In genomic region chr2:60316381-60317028, GRCh38 we compare ENCODE assay signal across 18 cellular contexts.
DNase-seq lines count a peak whose midpoint lies in the region; ATAC-seq, FAIRE-seq and TF ChIP-seq lines count a peak whose summit lies in the region.
"Had no signal": no experiment of that assay in that cellular context is flagged by ENCODE, and none has a peak within 500 bp of the region (broad histone marks: within the 10 kb centered on the region; RNA-seq: fewer than 3 reads in every experiment).

No MANE protein-coding gene starts in this region.

- H3K9me3 ChIP-seq in Peyer's patch (no peaks in the 10 kb centered on the region), small intestine (ENCODE audit: control insufficient read depth, low read depth) (no peaks in the 10 kb centered on the region), uterus (no peaks in the 10 kb centered on the region)
- H3K9me3 ChIP-seq: pancreas, suprapubic skin had no signal

- ATAC-seq in GM19324 (IDR thresholded peaks at IDR 0.05; ENCODE audit: low FRiP score, unreplicated experiment) (peak; percentile 42), left colon (peak; percentile 69)
- ATAC-seq in effector memory CD8-positive, alpha-beta T cell (replicated peaks): no peak
- ATAC-seq in stimulated activated effector memory CD8-positive, alpha-beta T cell treated with anti-CD3 and anti-CD28 coated beads, Interleukin-12 subunit alpha, Interleukin-12 subunit beta, amount 100 ng/mL, for 72 hours: no peak
- ATAC-seq: SK-N-SH treated with all-trans-retinoic acid at 6 μM for 48 hours had no signal

- DNase-seq in Peyer's patch (peak; percentile 55 to 68 (median 68)), left colon (no peak), small intestine (peak; percentile 71), uterus (no peak), KG1 (lab: John Stamatoyannopoulos, UW) (no peak)
- no peak for DNase-seq in effector memory CD8-positive, alpha-beta T cell
- no peak for DNase-seq in stimulated activated effector memory CD8-positive, alpha-beta T cell treated with anti-CD3 and anti-CD28 coated beads, Interleukin-12 subunit alpha, Interleukin-12 subunit beta, amount 100 ng/mL, for 72 hours (ENCODE audit: low spot score in 2 of 2)
- DNase-seq: activated CD4-positive, alpha-beta T cell treated with anti-CD3 and anti-CD28 coated beads, Interleukin-2, amount 10 ng/mL, durations not matched to agents 7 days and 5 days; activated naive CD4-positive, alpha-beta T cell; aorta; NCI-H2081 treated with DMSO at 0.1 percent for 48 hours; stimulated activated CD4-positive, alpha-beta T cell treated with anti-CD3 and anti-CD28 coated beads, Interleukin-4, amount 100 ng/mL, for 24 hours had no signal

- peaks cover 0 to 8% (median 4%) of the 10 kb centered on the region in 4 donors for H3K4me1 ChIP-seq in Peyer's patch
- H3K4me1 ChIP-seq in small intestine (ENCODE audit: control insufficient read depth in 2 of 2, insufficient read depth in 1 of 2, low read depth in 1 of 2, low read length in 1 of 2): peaks cover 0 to 3% of the 10 kb centered on the region in 2 donors
- no peaks in the 10 kb centered on the region for H3K4me1 ChIP-seq in uterus
- H3K4me1 ChIP-seq: suprapubic skin had no signal

- no peak overlapping the region for H3K4me3 Mint-ChIP-seq in effector memory CD8-positive, alpha-beta T cell
- H3K4me3 Mint-ChIP-seq in stimulated activated effector memory CD8-positive, alpha-beta T cell treated with anti-CD3 and anti-CD28 coated beads, Interleukin-12 subunit alpha, Interleukin-12 subunit beta, amount 100 ng/mL, for 72 hours: no peak overlapping the region
- H3K4me3 Mint-ChIP-seq: activated CD4-positive, alpha-beta T cell treated with anti-CD3 and anti-CD28 coated beads, Interleukin-2, amount 10 ng/mL, durations not matched to agents 7 days and 5 days had no signal

- H3K36me3 Mint-ChIP-seq in effector memory CD8-positive, alpha-beta T cell (ENCODE audit: insufficient read depth): no peaks in the 10 kb centered on the region
- H3K36me3 Mint-ChIP-seq in stimulated activated effector memory CD8-positive, alpha-beta T cell treated with anti-CD3 and anti-CD28 coated beads, Interleukin-12 subunit alpha, Interleukin-12 subunit beta, amount 100 ng/mL, for 72 hours: no peaks in the 10 kb centered on the region

- H3K9me3 Mint-ChIP-seq in effector memory CD8-positive, alpha-beta T cell: no peaks in the 10 kb centered on the region
- no peaks in the 10 kb centered on the region for H3K9me3 Mint-ChIP-seq in stimulated activated effector memory CD8-positive, alpha-beta T cell treated with anti-CD3 and anti-CD28 coated beads, Interleukin-12 subunit alpha, Interleukin-12 subunit beta, amount 100 ng/mL, for 72 hours
- H3K9me3 Mint-ChIP-seq: activated CD4-positive, alpha-beta T cell treated with anti-CD3 and anti-CD28 coated beads, Interleukin-2, amount 10 ng/mL, durations not matched to agents 7 days and 5 days had no signal

- no peak for TF ChIP-seq CTCF in Peyer's patch (IDR thresholded peaks at IDR 0.05)
- TF ChIP-seq CTCF in uterus (IDR thresholded peaks at IDR 0.05): no peak

- FAIRE-seq in small intestine (lab: Jason Lieb, UNC): no peak
- FAIRE-seq: pancreas, RCC 7860, TTC549 had no signal

- H3K27me3 ChIP-seq in Peyer's patch (no peaks in the 10 kb centered on the region), small intestine (ENCODE audit: control insufficient read depth in 2 of 2, insufficient read depth in 2 of 2, low read length in 2 of 2) (no peaks in the 10 kb centered on the region), uterus (no peaks in the 10 kb centered on the region)
- H3K27me3 ChIP-seq: pancreas, suprapubic skin had no signal

- H3K27ac ChIP-seq in Peyer's patch (peak overlapping the region in 2 of 4 donors; percentile 32 to 64), small intestine (ENCODE audit: low read depth in 1 of 2, low read length in 1 of 2) (no peak overlapping the region), uterus (no peak overlapping the region)
- H3K27ac ChIP-seq: pancreas, suprapubic skin had no signal

- H3K4me3 ChIP-seq in Peyer's patch (no peak overlapping the region), small intestine (ENCODE audit: low read depth in 1 of 2, low read length in 2 of 2) (no peak overlapping the region), uterus (no peak overlapping the region)
- H3K4me3 ChIP-seq: pancreas, suprapubic skin had no signal

- intact Hi-C loops in left colon (cut with DNase I, micrococcal nuclease): no loop called here
- intact Hi-C loops in uterus (cut with DNase I; ENCODE audit: low total_unique reads): no loop called here

- H3K36me3 ChIP-seq in Peyer's patch (no peaks in the 10 kb centered on the region), small intestine (ENCODE audit: control insufficient read depth in 2 of 2, insufficient read depth in 2 of 2, low read length in 2 of 2) (no peaks in the 10 kb centered on the region), uterus (no peaks in the 10 kb centered on the region)
- H3K36me3 ChIP-seq: pancreas, suprapubic skin had no signal

- no peak overlapping the region for H3K27ac Mint-ChIP-seq in effector memory CD8-positive, alpha-beta T cell
- no peak overlapping the region for H3K27ac Mint-ChIP-seq in stimulated activated effector memory CD8-positive, alpha-beta T cell treated with anti-CD3 and anti-CD28 coated beads, Interleukin-12 subunit alpha, Interleukin-12 subunit beta, amount 100 ng/mL, for 72 hours
- H3K27ac Mint-ChIP-seq: activated CD4-positive, alpha-beta T cell treated with anti-CD3 and anti-CD28 coated beads, Interleukin-2, amount 10 ng/mL, durations not matched to agents 7 days and 5 days had no signal

- peaks cover 0 to 2% of the 10 kb centered on the region in 2 donors for H3K4me1 Mint-ChIP-seq in effector memory CD8-positive, alpha-beta T cell (ENCODE audit: low read depth in 2 of 2)
- H3K4me1 Mint-ChIP-seq in stimulated activated effector memory CD8-positive, alpha-beta T cell treated with anti-CD3 and anti-CD28 coated beads, Interleukin-12 subunit alpha, Interleukin-12 subunit beta, amount 100 ng/mL, for 72 hours: no peaks in the 10 kb centered on the region

- TF ChIP-seq POLR2A in Peyer's patch (IDR thresholded peaks at IDR 0.05): no peak
- no peak for TF ChIP-seq POLR2A in uterus (IDR thresholded peaks at IDR 0.05)

- WGBS in small intestine, 3 donors: 20 to 49% (median 34%) methylated on average over 7 of the region's 7 CpGs

- H3K27me3 Mint-ChIP-seq in effector memory CD8-positive, alpha-beta T cell: peaks cover 0 to 9% of the 10 kb centered on the region in 2 donors

Comparison
In these comparisons a context has a peak if more than half of its experiments do, and no peak if none do; other contexts are left out.
1. ATAC-seq: peak in GM19324 (single experiment) and left colon (single experiment); none in effector memory CD8-positive, alpha-beta T cell (single experiment) and stimulated activated effector memory CD8-positive, alpha-beta T cell treated with anti-CD3 and anti-CD28 coated beads, Interleukin-12 subunit alpha, Interleukin-12 subunit beta, amount 100 ng/mL, for 72 hours (single experiment).
2. DNase-seq: peak in Peyer's patch (3 of 3) and small intestine (single experiment); none in left colon (0 of 2), uterus (0 of 2), effector memory CD8-positive, alpha-beta T cell (0 of 3), KG1 (single experiment) and stimulated activated effector memory CD8-positive, alpha-beta T cell treated with anti-CD3 and anti-CD28 coated beads, Interleukin-12 subunit alpha, Interleukin-12 subunit beta, amount 100 ng/mL, for 72 hours (0 of 2).